Comparison of ENCODE assay signal across 8 cellular contexts in genomic region chr11:72222907-72223614, GRCh38. TPM values are rescaled to one million over a fixed set of nuclear protein-coding genes. Genes with fewer than 3 reads are reported as not detected.
DNase-seq lines count a peak whose midpoint lies in the region; ATAC-seq and TF ChIP-seq lines count a peak whose summit lies in the region.

No MANE protein-coding gene starts in this region.

- POLR2A ChIA-PET in A673 (lab: Charles Lee; ENCODE audit: low non-redundant PET) = no interaction called here

- DNase-seq in A673 (ENCODE audit: low spot score) = peak; percentile 97
- DNase-seq in NCI-H2171 treated with DMSO at 0.1 percent for 48 hours (lab: John Stamatoyannopoulos, UW) = peak; percentile 93
- DNase-seq in WERI-Rb-1 = peak; percentile 96
- DNase-seq in cardiac fibroblast (ENCODE audit: low read depth in 2 of 2) = peak; percentile 89 to 96
- DNase-seq in islet precursor cell = peak; percentile 98
- peak; percentile 93 for DNase-seq in stimulated activated CD4-positive, alpha-beta T cell treated with anti-CD3 and anti-CD28 coated beads, Interleukin-12 subunit alpha, Interleukin-12 subunit beta, amount 100 ng/mL, for 4 hours

- H3K9me3 ChIP-seq in A673 (ENCODE audit: low read depth, low read length, poor library complexity, severe bottlenecking) = no peaks in the 10 kb centered on the region
- no peaks in the 10 kb centered on the region for H3K9me3 ChIP-seq in WERI-Rb-1 (ENCODE audit: severe bottlenecking)

- TF ChIP-seq CTCF in A673 (conservative IDR thresholded peaks at IDR 0.05; ENCODE audit: low read depth, low read length) (no peak), WERI-Rb-1 (IDR thresholded peaks at IDR 0.05; ENCODE audit: low read depth, low read length) (no peak), cardiac fibroblast (IDR thresholded peaks at IDR 0.05; ENCODE audit: low read depth, low read length) (peak; percentile 19)

- BruUV-seq in A673 (replicated peaks; lab: Mats Ljungman, UMichigan) = no TSS peak

- H3K27ac ChIP-seq in A673 (ENCODE audit: low read depth, low read length, poor library complexity, severe bottlenecking) (peak overlapping the region; percentile 78), WERI-Rb-1 (peak overlapping the region; percentile 97)

- H3K27me3 ChIP-seq in A673 (replicated peaks; ENCODE audit: insufficient read depth, low read depth, low read length, poor library complexity) (no peaks in the 10 kb centered on the region), WERI-Rb-1 (ENCODE audit: insufficient read depth, low read depth, severe bottlenecking) (no peaks in the 10 kb centered on the region)

- peaks cover 2% of the 10 kb centered on the region for H3K36me3 ChIP-seq in A673 (ENCODE audit: insufficient read depth, low read length, poor library complexity, severe bottlenecking)
- H3K36me3 ChIP-seq in WERI-Rb-1 = peaks cover 20% of the 10 kb centered on the region

- ATAC-seq in GM18867 (IDR thresholded peaks at IDR 0.05; ENCODE audit: unreplicated experiment) = peak; percentile 69
- ATAC-seq in HG03097 (IDR thresholded peaks at IDR 0.05; ENCODE audit: low FRiP score, unreplicated experiment) = peak; percentile 67

- intact Hi-C loops in A673 (cut with micrococcal nuclease; ENCODE audit: unreplicated experiment) = loop anchor here (5.0 kb wide), 1 partner anchor 111 kb away; the partner anchor contains the start of gene ANAPC15

- H3K4me3 ChIP-seq in A673 (ENCODE audit: low read depth, low read length, poor library complexity, severe bottlenecking) = peak overlapping the region; percentile 79
- H3K4me3 ChIP-seq in WERI-Rb-1 (ENCODE audit: low read depth, low read length) = peak overlapping the region; percentile 87
- H3K4me3 ChIP-seq in cardiac fibroblast (replicated peaks in 1 of 2; ENCODE audit: low read depth in 2 of 2, low read length in 2 of 2) = peak overlapping the region; percentile 71 to 96

- H3K4me1 ChIP-seq in A673 (ENCODE audit: insufficient read depth, low read length, poor library complexity, severe bottlenecking) = peaks cover 10% of the 10 kb centered on the region

- CTCF ChIA-PET in A673 (lab: Charles Lee) = interaction anchor here (0.5 to 0.6 kb wide), 4 partner anchors 14 to 195 kb away, joined by 3 to 7 read pairs (median 4); no protein-coding TSS in a partner anchor

RNA-seq across cellular contexts. Expression of gene INPPL1, which starts 1.5 kb away (rescaled TPM):
- 104 and 141 TPM in 2 replicates for total RNA-seq in A673 (2021)

RNA-seq across cellular contexts. Expression of gene FOLR2, which starts 6.5 kb away (rescaled TPM):
- total RNA-seq in A673 (2021) = not detected in 2 replicates

RNA-seq across cellular contexts. Expression of gene PHOX2A, which starts 20.9 kb away (rescaled TPM):
- total RNA-seq in A673 (2021) = not detected in 2 replicates

RNA-seq across cellular contexts. Expression of gene FOLR1, which starts 31.1 kb away (rescaled TPM):
- not detected in 2 replicates for total RNA-seq in A673 (2021)

Comparison
In these comparisons a context has a peak if more than half of its experiments do, and no peak if none do; other contexts are left out.
1. Peak in every context shown above with its lines: DNase-seq, ATAC-seq, H3K4me3 ChIP-seq and H3K27ac ChIP-seq.